Comparison of ENCODE assay signal across 8 cellular contexts in the genomic region with DNA sequence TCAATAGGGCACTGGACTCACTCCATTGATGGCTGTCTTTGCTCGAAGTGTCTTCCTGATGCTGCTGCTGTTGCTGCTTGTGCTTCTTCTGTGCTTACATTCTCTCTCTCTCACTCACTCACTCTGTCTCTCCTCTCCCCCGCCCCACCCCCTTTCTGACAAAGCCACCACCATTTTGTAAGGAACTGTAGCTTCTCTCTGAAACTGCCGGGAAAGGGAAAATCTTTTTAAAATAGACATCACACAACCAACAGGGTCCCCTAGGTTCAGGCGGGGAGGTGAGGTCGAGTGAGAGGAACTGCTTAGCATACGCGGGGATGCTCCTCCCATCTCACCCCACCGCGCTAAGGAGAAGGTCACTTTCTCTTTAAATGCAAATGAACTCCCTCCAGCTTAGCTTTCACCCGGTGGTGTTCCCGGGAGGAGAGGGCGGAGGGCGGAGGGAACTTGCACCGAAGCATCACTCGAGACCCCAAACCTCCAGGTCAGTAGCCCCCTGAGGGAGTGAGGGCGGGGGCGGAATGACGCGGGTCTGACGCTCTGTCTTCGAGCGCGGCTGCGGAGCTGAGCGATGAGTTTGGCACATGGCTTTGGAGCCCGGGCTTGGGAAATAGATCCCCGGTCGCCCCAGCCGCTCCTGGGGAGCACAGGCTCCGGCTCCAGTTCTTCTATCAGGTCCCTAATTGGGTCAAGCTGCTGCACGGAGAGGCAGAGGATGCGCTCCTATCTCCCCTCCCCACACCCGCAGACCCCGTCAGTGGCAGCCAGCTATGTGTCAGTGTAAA. TPM values are rescaled to one million over a fixed set of nuclear protein-coding genes. Genes with fewer than 3 reads are reported as not detected.
A peak's percentile ranks its signal among the peaks of the same experiment; 100 is the strongest.
DNase-seq lines count a peak whose midpoint lies in the region; ATAC-seq and TF ChIP-seq lines count a peak whose summit lies in the region.

Gene CCDC28B, plus strand, starts transcription at position 370 of the 785 bp plus-strand sequence. CDS start 1,341 bp downstream, outside the sequence.

- H3K27ac ChIP-seq in smooth muscle cell (ENCODE audit: low read depth), result peak within 1 kb of the TSS; percentile 99

- H3K27me3 ChIP-seq in smooth muscle cell (ENCODE audit: low read depth), result no peaks in the 10 kb centered on the region

- peak; percentile 42 for ATAC-seq in GM19463 (IDR thresholded peaks at IDR 0.05; ENCODE audit: unreplicated experiment)
- no peak for ATAC-seq in HG02885 (IDR thresholded peaks at IDR 0.05; ENCODE audit: poor library complexity, unreplicated experiment)

- H3K4me1 ChIP-seq in smooth muscle cell (ENCODE audit: low read depth), result peaks cover 18% of the 10 kb centered on the region

- H3K9me3 ChIP-seq in smooth muscle cell (replicated peaks; ENCODE audit: low read depth), result no peaks in the 10 kb centered on the region

- peak within 1 kb of the TSS; percentile 69 for H2AFZ ChIP-seq in smooth muscle cell (ENCODE audit: low read depth)

- DNase-seq in AG08395 (ENCODE audit: low spot score) (peak; percentile 76), NCI-H2196 treated with DMSO at 0.1 percent for 48 hours (lab: John Stamatoyannopoulos, UW; ENCODE audit: unreplicated experiment) (peak; percentile 51), cerebellum (ENCODE audit: low spot score) (peak; percentile 88), islet precursor cell (peak; percentile 85), smooth muscle cell (lab: John Stamatoyannopoulos, UW; ENCODE audit: unreplicated experiment) (peak; percentile 76)
- DNase-seq in activated CD4-positive, CD25-positive, alpha-beta regulatory T cell treated with anti-CD3 and anti-CD28 coated beads, Interleukin-2, amount 50 U/mL, for 16 hours (ENCODE audit: low read depth, low spot score), result peak; percentile 20

- peak within 1 kb of the TSS; percentile 97 for H3K9ac ChIP-seq in smooth muscle cell (ENCODE audit: low read depth)

- H3K79me2 ChIP-seq in smooth muscle cell (ENCODE audit: low read depth), result no peaks in the 10 kb centered on the region

- peaks cover 11% of the 10 kb centered on the region for H4K20me1 ChIP-seq in smooth muscle cell (ENCODE audit: low read depth)

- H3K4me3 ChIP-seq in smooth muscle cell, result peak within 1 kb of the TSS; percentile 72

- peak within 1 kb of the TSS; percentile 96 for H3K4me2 ChIP-seq in smooth muscle cell

- TF ChIP-seq CTCF in smooth muscle cell (IDR thresholded peaks at IDR 0.05; ENCODE audit: borderline replicate concordance, insufficient read depth, poor library complexity, severe bottlenecking), result no peak

- WGBS in smooth muscle cell (ENCODE audit: low lambda C conversion rate), result under 1% methylated on average over 34 of the region's 34 CpGs

- H3K36me3 ChIP-seq in smooth muscle cell (ENCODE audit: low read depth), result no peaks in the 10 kb centered on the region

- H3F3A ChIP-seq in smooth muscle cell (ENCODE audit: low read depth), result peaks cover 39% of the 10 kb centered on the region

RNA-seq across cellular contexts. Expression of gene CCDC28B, which starts in this region (rescaled TPM):
- total RNA-seq in cerebellum (13.4 TPM), smooth muscle cell (19.9 and 41.6 TPM in 2 replicates)
- polyA plus RNA-seq in smooth muscle cell, result 58.9 and 63.9 TPM in 2 replicates

Comparison
In these comparisons a context has a peak if more than half of its experiments do, and no peak if none do; other contexts are left out.
1. DNase-seq: peak in every context shown above with its lines; median percentile 88 in cerebellum; 85 in islet precursor cell; 76 in AG08395; 76 in smooth muscle cell; 51 in NCI-H2196 treated with DMSO at 0.1 percent for 48 hours; 20 in activated CD4-positive, CD25-positive, alpha-beta regulatory T cell treated with anti-CD3 and anti-CD28 coated beads, Interleukin-2, amount 50 U/mL, for 16 hours.